Comparison of ENCODE assay signal across 15 cellular contexts in the genomic region with DNA sequence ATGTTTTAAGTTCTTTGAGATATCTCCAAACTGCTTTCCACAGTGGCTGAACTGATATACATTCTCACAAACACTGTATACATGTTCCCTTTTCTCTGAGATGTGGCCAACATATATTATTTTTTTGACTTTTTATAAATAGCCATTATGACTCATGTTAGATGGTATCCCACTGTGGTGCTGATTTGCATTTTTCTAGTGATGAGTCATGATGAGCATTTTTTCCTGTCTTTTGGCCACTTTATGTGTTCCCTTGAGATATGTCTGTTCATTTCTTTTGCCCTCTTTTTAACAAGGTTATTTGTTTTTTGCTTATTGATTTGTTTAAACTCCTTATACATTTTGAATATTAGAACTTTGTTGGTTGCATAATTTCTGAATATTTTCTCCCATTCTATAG.
DNase-seq lines count a peak whose midpoint lies in the region; ATAC-seq and TF ChIP-seq lines count a peak whose summit lies in the region.
"Had no signal": no experiment of that assay in that cellular context is flagged by ENCODE, and none has a peak within 500 bp of the region (broad histone marks: within the 10 kb centered on the region; RNA-seq: fewer than 3 reads in every experiment).

No MANE protein-coding gene starts in this region.

- ATAC-seq in HG03378 (IDR thresholded peaks at IDR 0.05; ENCODE audit: unreplicated experiment) (peak; percentile 63), SK-N-SH treated with all-trans-retinoic acid at 6 μM for 48 hours (no peak; the same call in 2 of the 3 replicates), GM21381 (IDR thresholded peaks at IDR 0.05; ENCODE audit: unreplicated experiment) (no peak)

- intact Hi-C loops in Calu3 (cut with micrococcal nuclease; ENCODE audit: unreplicated experiment), result no loop called here

- no peak for TF ChIP-seq CTCF in Calu3 (IDR thresholded peaks at IDR 0.05; ENCODE audit: unreplicated experiment)

- H3K9me3 Mint-ChIP-seq in Calu3 (ENCODE audit: low read depth, unreplicated experiment), result peaks cover 2% of the 10 kb centered on the region

- H3K27me3 Mint-ChIP-seq in Calu3 (ENCODE audit: unreplicated experiment), result no peaks in the 10 kb centered on the region
- H3K27me3 Mint-ChIP-seq: naive B cell had no signal

- no TSS peak for BruUV-seq in Calu3 (replicated peaks; lab: Mats Ljungman, UMichigan)

- CTCF ChIA-PET in Calu3 (lab: Charles Lee), result no interaction called here

- no peaks in the 10 kb centered on the region for H3K36me3 Mint-ChIP-seq in Calu3 (ENCODE audit: insufficient read depth, unreplicated experiment)
- H3K36me3 Mint-ChIP-seq: naive B cell had no signal

- DNase-seq in AG20443 (ENCODE audit: low spot score) (peak; percentile 3), glomerular endothelial cell (ENCODE audit: extremely low read depth, low read depth, low spot score) (peak; percentile 3), mucosa of gallbladder (ENCODE audit: low spot score) (no peak), amniotic stem cell (lab: John Stamatoyannopoulos, UW) (no peak), Calu3 (no peak)
- DNase-seq: activated CD4-positive, alpha-beta T cell treated with anti-CD3 and anti-CD28 coated beads, Interleukin-2, amount 50 U/mL, for 4 hours; anterior cingulate cortex; Caco-2; naive B cell; NCI-H1417; Peyer's patch; stimulated activated CD4-positive, alpha-beta T cell treated with anti-CD3 and anti-CD28 coated beads, Interleukin-1b, Interleukin-23, amount 100 ng/mL, for 48 hours had no signal

- H3K4me1 Mint-ChIP-seq in Calu3 (ENCODE audit: low read depth, unreplicated experiment), result peaks cover 8% of the 10 kb centered on the region
- H3K4me1 Mint-ChIP-seq: naive B cell had no signal

- no peak overlapping the region for H3K27ac Mint-ChIP-seq in Calu3 (ENCODE audit: unreplicated experiment)
- H3K27ac Mint-ChIP-seq: naive B cell had no signal

- no peak overlapping the region for H3K4me3 Mint-ChIP-seq in Calu3 (ENCODE audit: low read depth, unreplicated experiment)
- H3K4me3 Mint-ChIP-seq: naive B cell had no signal

TF ChIP-seq in SK-N-SH treated with all-trans-retinoic acid at 6 μM for 48 hours, 23 proteins besides CTCF, POLR2A, EP300 and RAD21 (continues in another document):
- TF ChIP-seq ZFP30 (CRISPR knock-in tag; IDR thresholded peaks at IDR 0.05) (no peak), ZNF70 (CRISPR knock-in tag; IDR thresholded peaks at IDR 0.05) (no peak), ARNTL (CRISPR knock-in tag; IDR thresholded peaks at IDR 0.05; ENCODE audit: borderline replicate concordance, low read depth) (no peak), ESRRG (CRISPR knock-in tag; IDR thresholded peaks at IDR 0.05) (no peak), ZFP3 (CRISPR knock-in tag; IDR thresholded peaks at IDR 0.05) (no peak), POU6F1 (CRISPR knock-in tag; IDR thresholded peaks at IDR 0.05; ENCODE audit: borderline replicate concordance, low read depth) (no peak), PATZ1 (CRISPR knock-in tag; IDR thresholded peaks at IDR 0.05; ENCODE audit: borderline replicate concordance) (no peak; the same call in 1 of the 2 replicates), GLIS3 (CRISPR knock-in tag; IDR thresholded peaks at IDR 0.05) (no peak), BACH2 (CRISPR knock-in tag; IDR thresholded peaks at IDR 0.05; ENCODE audit: borderline replicate concordance) (no peak), ZNF8 (CRISPR knock-in tag; IDR thresholded peaks at IDR 0.05) (peak; percentile 12; the same call in 1 of the 2 replicates), CREB5 (CRISPR knock-in tag; IDR thresholded peaks at IDR 0.05; ENCODE audit: low read depth) (peak; percentile 86), TOX (CRISPR knock-in tag; IDR thresholded peaks at IDR 0.05; ENCODE audit: borderline replicate concordance) (no peak), ISL1 (CRISPR knock-in tag; IDR thresholded peaks at IDR 0.05) (peak; percentile 82), RARB (CRISPR knock-in tag; IDR thresholded peaks at IDR 0.05) (no peak), ZNF565 (CRISPR knock-in tag; conservative IDR thresholded peaks at IDR 0.05; ENCODE audit: low read depth) (no peak), TCF4 (CRISPR knock-in tag; IDR thresholded peaks at IDR 0.05; ENCODE audit: borderline replicate concordance) (no peak), PPARA (CRISPR knock-in tag; IDR thresholded peaks at IDR 0.05; ENCODE audit: borderline replicate concordance) (no peak), OSR1 (CRISPR knock-in tag; IDR thresholded peaks at IDR 0.05) (no peak), SNAI2 (CRISPR knock-in tag; IDR thresholded peaks at IDR 0.05) (peak; percentile 54; the same call in 1 of the 2 replicates), CSDC2 (CRISPR knock-in tag; IDR thresholded peaks at IDR 0.05) (no peak)
- TF ChIP-seq, protein P1, sequence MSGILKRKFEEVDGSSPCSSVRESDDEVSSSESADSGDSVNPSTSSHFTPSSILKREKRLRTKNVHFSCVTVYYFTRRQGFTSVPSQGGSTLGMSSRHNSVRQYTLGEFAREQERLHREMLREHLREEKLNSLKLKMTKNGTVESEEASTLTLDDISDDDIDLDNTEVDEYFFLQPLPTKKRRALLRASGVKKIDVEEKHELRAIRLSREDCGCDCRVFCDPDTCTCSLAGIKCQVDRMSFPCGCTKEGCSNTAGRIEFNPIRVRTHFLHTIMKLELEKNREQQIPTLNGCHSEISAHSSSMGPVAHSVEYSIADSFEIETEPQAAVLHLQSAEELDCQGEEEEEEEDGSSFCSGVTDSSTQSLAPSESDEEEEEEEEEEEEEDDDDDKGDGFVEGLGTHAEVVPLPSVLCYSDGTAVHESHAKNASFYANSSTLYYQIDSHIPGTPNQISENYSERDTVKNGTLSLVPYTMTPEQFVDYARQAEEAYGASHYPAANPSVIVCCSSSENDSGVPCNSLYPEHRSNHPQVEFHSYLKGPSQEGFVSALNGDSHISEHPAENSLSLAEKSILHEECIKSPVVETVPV (CRISPR knock-in tag; IDR thresholded peaks at IDR 0.05), result no peak
- TF ChIP-seq, protein P2, sequence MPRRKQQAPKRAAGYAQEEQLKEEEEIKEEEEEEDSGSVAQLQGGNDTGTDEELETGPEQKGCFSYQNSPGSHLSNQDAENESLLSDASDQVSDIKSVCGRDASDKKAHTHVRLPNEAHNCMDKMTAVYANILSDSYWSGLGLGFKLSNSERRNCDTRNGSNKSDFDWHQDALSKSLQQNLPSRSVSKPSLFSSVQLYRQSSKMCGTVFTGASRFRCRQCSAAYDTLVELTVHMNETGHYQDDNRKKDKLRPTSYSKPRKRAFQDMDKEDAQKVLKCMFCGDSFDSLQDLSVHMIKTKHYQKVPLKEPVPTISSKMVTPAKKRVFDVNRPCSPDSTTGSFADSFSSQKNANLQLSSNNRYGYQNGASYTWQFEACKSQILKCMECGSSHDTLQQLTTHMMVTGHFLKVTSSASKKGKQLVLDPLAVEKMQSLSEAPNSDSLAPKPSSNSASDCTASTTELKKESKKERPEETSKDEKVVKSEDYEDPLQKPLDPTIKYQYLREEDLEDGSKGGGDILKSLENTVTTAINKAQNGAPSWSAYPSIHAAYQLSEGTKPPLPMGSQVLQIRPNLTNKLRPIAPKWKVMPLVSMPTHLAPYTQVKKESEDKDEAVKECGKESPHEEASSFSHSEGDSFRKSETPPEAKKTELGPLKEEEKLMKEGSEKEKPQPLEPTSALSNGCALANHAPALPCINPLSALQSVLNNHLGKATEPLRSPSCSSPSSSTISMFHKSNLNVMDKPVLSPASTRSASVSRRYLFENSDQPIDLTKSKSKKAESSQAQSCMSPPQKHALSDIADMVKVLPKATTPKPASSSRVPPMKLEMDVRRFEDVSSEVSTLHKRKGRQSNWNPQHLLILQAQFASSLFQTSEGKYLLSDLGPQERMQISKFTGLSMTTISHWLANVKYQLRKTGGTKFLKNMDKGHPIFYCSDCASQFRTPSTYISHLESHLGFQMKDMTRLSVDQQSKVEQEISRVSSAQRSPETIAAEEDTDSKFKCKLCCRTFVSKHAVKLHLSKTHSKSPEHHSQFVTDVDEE (CRISPR knock-in tag; IDR thresholded peaks at IDR 0.05), result no peak

Comparison
In these comparisons a context has a peak if more than half of its experiments do, and no peak if none do; other contexts are left out.
1. DNase-seq: peak in AG20443 (single experiment) and glomerular endothelial cell (single experiment); none in mucosa of gallbladder (single experiment), amniotic stem cell (single experiment) and Calu3 (single experiment).